In the genomic region with DNA sequence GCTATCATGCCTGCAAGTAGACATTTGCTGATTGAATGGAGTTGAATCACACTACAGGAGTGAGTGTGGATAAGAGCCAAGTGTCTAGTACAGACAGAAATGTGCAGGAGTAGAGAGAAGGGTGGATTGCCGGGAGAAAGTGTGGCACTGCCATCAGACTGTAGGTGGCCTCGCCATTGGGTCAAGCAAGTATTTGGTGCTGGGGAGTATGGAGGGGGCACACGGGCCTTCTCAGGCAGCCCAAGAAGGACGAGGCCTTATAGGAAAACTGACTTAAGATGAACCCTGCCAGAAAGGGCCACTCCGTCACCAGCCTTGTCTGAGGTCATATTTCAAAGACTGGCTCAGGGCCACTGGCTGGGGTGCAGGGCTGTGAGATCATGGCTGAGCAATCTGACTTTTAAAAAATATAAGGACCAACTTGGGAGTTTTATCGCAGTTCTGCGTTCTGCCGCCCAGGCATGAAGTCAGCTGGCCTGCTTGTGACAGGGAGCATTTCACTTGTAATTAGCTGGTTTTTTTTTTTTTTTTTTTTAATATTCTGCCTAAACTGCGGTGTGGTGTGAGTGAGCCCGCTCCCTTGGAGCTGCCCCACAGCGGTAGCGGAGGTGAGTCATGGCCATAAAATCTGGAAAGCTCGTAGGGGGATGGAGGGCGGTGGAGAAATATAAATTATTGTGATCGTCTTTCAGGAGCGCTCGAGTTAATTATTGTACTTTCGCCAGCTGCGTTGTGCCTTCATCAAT, we compare ENCODE assay signal across 9 cellular contexts.
A peak's percentile ranks its signal among the peaks of the same experiment; 100 is the strongest.
DNase-seq lines count a peak whose midpoint lies in the region; ATAC-seq and TF ChIP-seq lines count a peak whose summit lies in the region.
"Had no signal": no experiment of that assay in that cellular context is flagged by ENCODE, and none has a peak within 500 bp of the region (broad histone marks: within the 10 kb centered on the region; RNA-seq: fewer than 3 reads in every experiment).

No MANE protein-coding gene starts in this region.

- CTCF ChIA-PET in HEK293 (lab: Yijun Ruan, JAX): interaction anchor here (0.5 to 0.7 kb wide), 4 partner anchors 147 to 571 kb away, joined by 3 to 5 read pairs (median 4); no protein-coding TSS in a partner anchor
- CTCF ChIA-PET in RWPE1 (lab: Yijun Ruan, JAX): interaction anchor here (0.6 to 0.7 kb wide), 6 partner anchors 21 to 1034 kb away, joined by 3 to 6 read pairs (median 4); no protein-coding TSS in a partner anchor

- no peaks in the 10 kb centered on the region for H3K36me3 ChIP-seq in HEK293 (ENCODE audit: control insufficient read depth in 2 of 2, insufficient read depth in 1 of 2, low read length in 2 of 2)
- no peaks in the 10 kb centered on the region for H3K36me3 ChIP-seq in cardiac muscle cell

- POLR2A ChIA-PET in HEK293 (lab: Yijun Ruan, JAX) (interaction anchor here (0.6 to 1.1 kb wide), 10 partner anchors 8 to 1695 kb away, joined by 3 to 6 read pairs (median 4); no protein-coding TSS in a partner anchor), RWPE1 (lab: Yijun Ruan, JAX; ENCODE audit: low non-redundant PET) (no interaction called here)

- H3K4me3 ChIP-seq in HEK293 (ENCODE audit: low read depth, low read length): peak overlapping the region; percentile 16
- H3K4me3 ChIP-seq in cardiac muscle cell: no peak overlapping the region
- no peak overlapping the region for H3K4me3 ChIP-seq in skin epidermis

- H3K4me1 ChIP-seq in HEK293 (ENCODE audit: control insufficient read depth, insufficient read depth, low read length): peaks cover 14% of the 10 kb centered on the region
- H3K4me1 ChIP-seq in cardiac muscle cell (ENCODE audit: low read depth): peaks cover 4% of the 10 kb centered on the region

- ATAC-seq in GM19328 (IDR thresholded peaks at IDR 0.05; ENCODE audit: unreplicated experiment) (no peak), HG02798 (IDR thresholded peaks at IDR 0.05; ENCODE audit: poor library complexity, unreplicated experiment) (no peak), HG02678 (IDR thresholded peaks at IDR 0.05; ENCODE audit: unreplicated experiment) (no peak)

- H3K27ac ChIP-seq in HEK293 (ENCODE audit: extremely low read depth, low read depth, low read length) (peak overlapping the region; percentile 73), RWPE1 (peak overlapping the region; percentile 98), cardiac muscle cell (no peak overlapping the region), skin epidermis (peak overlapping the region in 12 of 21 experiments; percentile 13 to 59 (median 46))

- TF ChIP-seq CTCF in HEK293 (tag by site-specific recombination; IDR thresholded peaks at IDR 0.05) (no peak), RWPE1 (conservative IDR thresholded peaks at IDR 0.05; ENCODE audit: low read depth) (no peak), cardiac muscle cell (IDR thresholded peaks at IDR 0.05; ENCODE audit: low read depth, low read length) (no peak)

- no peaks in the 10 kb centered on the region for H3K27me3 ChIP-seq in cardiac muscle cell

- DNase-seq in RWPE1 (ENCODE audit: low spot score) (peak; percentile 88), cardiac muscle cell (ENCODE audit: low read depth in 1 of 2, low spot score in 1 of 2) (peak; percentile 5 to 85), SK-N-DZ (ENCODE audit: low spot score) (no peak)
- DNase-seq: activated T-cell treated with anti-CD3 and anti-CD28 coated beads, Interleukin-2, amount 50 U/mL, for 24 hours had no signal

- H3K9me3 ChIP-seq in HEK293 (ENCODE audit: control insufficient read depth, insufficient read depth, low read depth, low read length) (no peaks in the 10 kb centered on the region), cardiac muscle cell (ENCODE audit: low read depth) (no peaks in the 10 kb centered on the region)

TF ChIP-seq in HEK293, 187 proteins besides CTCF, POLR2A, EP300 and RAD21 (continues in another document):
- TF ChIP-seq HOXA7 (CRISPR knock-in tag; IDR thresholded peaks at IDR 0.05; ENCODE audit: borderline replicate concordance) (no peak), INSM2 (tag by site-specific recombination; IDR thresholded peaks at IDR 0.05) (peak; percentile 65; the same call in 1 of the 2 replicates), ZNF335 (tag by site-specific recombination; conservative IDR thresholded peaks at IDR 0.05) (peak; percentile 88), YY1 (tag by site-specific recombination; IDR thresholded peaks at IDR 0.05) (peak; percentile 26; the same call in 1 of the 2 replicates), ZNF138 (tag by site-specific recombination; IDR thresholded peaks at IDR 0.05; ENCODE audit: borderline replicate concordance) (no peak), ZNF488 (tag by site-specific recombination; IDR thresholded peaks at IDR 0.05) (0 out of 2 replicates have a peak, but pooled peaks have one; percentile 39), SP3 (tag by site-specific recombination; IDR thresholded peaks at IDR 0.05) (no peak), PRDM1 (tag by site-specific recombination; IDR thresholded peaks at IDR 0.05) (peak; percentile 55; the same call in 1 of the 2 replicates), ZNF76 (tag by site-specific recombination; IDR thresholded peaks at IDR 0.05; ENCODE audit: borderline replicate concordance, low read depth) (no peak; the same call in 1 of the 2 replicates), GFI1B (tag by site-specific recombination; IDR thresholded peaks at IDR 0.05) (peak; percentile 60; the same call in 1 of the 2 replicates), FEZF1 (tag by site-specific recombination; IDR thresholded peaks at IDR 0.05) (peak; percentile 84), MYNN (tag by site-specific recombination; IDR thresholded peaks at IDR 0.05; ENCODE audit: borderline replicate concordance) (peak; percentile 67; the same call in 1 of the 2 replicates)
- TF ChIP-seq, protein P1, sequence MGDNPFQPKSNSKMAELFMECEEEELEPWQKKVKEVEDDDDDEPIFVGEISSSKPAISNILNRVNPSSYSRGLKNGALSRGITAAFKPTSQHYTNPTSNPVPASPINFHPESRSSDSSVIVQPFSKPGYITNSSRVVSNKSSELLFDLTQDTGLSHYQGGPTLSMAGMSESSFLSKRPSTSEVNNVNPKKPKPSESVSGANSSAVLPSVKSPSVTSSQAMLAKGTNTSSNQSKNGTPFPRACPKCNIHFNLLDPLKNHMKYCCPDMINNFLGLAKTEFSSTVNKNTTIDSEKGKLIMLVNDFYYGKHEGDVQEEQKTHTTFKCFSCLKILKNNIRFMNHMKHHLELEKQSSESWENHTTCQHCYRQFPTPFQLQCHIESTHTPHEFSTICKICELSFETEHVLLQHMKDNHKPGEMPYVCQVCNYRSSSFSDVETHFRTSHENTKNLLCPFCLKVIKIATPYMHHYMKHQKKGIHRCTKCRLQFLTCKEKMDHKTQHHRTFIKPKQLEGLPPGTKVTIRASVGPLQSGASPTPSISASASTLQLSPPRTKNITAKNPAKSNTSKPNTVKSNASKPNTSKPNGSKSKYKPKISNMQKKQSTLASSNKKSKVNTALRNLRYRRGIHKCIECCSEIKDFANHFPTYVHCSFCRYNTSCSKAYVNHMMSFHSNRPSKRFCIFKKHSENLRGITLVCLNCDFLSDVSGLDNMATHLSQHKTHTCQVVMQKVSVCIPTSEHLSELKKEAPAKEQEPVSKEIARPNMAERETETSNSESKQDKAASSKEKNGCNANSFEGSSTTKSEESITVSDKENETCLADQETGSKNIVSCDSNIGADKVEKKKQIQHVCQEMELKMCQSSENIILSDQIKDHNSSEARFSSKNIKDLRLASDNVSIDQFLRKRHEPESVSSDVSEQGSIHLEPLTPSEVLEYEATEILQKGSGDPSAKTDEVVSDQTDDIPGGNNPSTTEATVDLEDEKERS (tag by site-specific recombination; IDR thresholded peaks at IDR 0.05): no peak
- TF ChIP-seq, protein P2, sequence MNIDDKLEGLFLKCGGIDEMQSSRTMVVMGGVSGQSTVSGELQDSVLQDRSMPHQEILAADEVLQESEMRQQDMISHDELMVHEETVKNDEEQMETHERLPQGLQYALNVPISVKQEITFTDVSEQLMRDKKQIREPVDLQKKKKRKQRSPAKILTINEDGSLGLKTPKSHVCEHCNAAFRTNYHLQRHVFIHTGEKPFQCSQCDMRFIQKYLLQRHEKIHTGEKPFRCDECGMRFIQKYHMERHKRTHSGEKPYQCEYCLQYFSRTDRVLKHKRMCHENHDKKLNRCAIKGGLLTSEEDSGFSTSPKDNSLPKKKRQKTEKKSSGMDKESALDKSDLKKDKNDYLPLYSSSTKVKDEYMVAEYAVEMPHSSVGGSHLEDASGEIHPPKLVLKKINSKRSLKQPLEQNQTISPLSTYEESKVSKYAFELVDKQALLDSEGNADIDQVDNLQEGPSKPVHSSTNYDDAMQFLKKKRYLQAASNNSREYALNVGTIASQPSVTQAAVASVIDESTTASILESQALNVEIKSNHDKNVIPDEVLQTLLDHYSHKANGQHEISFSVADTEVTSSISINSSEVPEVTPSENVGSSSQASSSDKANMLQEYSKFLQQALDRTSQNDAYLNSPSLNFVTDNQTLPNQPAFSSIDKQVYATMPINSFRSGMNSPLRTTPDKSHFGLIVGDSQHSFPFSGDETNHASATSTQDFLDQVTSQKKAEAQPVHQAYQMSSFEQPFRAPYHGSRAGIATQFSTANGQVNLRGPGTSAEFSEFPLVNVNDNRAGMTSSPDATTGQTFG (tag by site-specific recombination; IDR thresholded peaks at IDR 0.05; ENCODE audit: borderline replicate concordance): no peak
